1 cellular context compared by ENCODE assay signal in the genomic region with DNA sequence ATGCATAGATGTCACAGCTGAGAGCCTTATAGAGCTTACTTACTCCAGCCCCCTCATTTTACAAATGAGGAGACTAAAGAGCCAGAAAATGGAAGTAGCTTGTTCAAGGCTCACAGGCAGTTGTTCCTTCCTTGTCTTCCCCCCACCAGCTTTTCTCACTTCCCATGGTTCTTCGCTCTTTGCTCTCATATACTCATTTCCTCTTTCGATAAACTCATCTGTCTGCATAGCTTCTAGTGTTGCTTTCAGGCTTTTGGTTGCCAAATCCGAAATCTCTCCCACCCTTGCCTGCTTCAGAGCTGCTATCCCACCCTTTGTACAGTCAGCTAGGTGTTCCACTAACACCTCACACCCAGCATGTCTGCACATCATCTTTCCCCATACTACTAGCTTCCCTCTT.
A peak's percentile ranks its signal among the peaks of the same experiment; 100 is the strongest.
TF ChIP-seq lines count a peak whose summit lies in the region.

No MANE protein-coding gene starts in this region.

TF ChIP-seq in GM12878, 131 proteins besides CTCF, POLR2A, EP300 and RAD21:
- peak; percentile 88 for TF ChIP-seq SPI1 (IDR thresholded peaks at IDR 0.05; ENCODE audit: borderline replicate concordance, insufficient read depth, low read depth, low read length)
- TF ChIP-seq, protein P1, sequence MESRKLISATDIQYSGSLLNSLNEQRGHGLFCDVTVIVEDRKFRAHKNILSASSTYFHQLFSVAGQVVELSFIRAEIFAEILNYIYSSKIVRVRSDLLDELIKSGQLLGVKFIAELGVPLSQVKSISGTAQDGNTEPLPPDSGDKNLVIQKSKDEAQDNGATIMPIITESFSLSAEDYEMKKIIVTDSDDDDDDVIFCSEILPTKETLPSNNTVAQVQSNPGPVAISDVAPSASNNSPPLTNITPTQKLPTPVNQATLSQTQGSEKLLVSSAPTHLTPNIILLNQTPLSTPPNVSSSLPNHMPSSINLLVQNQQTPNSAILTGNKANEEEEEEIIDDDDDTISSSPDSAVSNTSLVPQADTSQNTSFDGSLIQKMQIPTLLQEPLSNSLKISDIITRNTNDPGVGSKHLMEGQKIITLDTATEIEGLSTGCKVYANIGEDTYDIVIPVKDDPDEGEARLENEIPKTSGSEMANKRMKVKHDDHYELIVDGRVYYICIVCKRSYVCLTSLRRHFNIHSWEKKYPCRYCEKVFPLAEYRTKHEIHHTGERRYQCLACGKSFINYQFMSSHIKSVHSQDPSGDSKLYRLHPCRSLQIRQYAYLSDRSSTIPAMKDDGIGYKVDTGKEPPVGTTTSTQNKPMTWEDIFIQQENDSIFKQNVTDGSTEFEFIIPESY (IDR thresholded peaks at IDR 0.05) = no peak
- TF ChIP-seq, protein P2, sequence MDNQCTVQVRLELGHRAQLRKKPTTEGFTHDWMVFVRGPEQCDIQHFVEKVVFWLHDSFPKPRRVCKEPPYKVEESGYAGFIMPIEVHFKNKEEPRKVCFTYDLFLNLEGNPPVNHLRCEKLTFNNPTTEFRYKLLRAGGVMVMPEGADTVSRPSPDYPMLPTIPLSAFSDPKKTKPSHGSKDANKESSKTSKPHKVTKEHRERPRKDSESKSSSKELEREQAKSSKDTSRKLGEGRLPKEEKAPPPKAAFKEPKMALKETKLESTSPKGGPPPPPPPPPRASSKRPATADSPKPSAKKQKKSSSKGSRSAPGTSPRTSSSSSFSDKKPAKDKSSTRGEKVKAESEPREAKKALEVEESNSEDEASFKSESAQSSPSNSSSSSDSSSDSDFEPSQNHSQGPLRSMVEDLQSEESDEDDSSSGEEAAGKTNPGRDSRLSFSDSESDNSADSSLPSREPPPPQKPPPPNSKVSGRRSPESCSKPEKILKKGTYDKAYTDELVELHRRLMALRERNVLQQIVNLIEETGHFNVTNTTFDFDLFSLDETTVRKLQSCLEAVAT (IDR thresholded peaks at IDR 0.05) = no peak
- 0 out of 2 replicates have a peak, but pooled peaks have one; percentile 12 for TF ChIP-seq DPF2 (IDR thresholded peaks at IDR 0.05)
- no peak for TF ChIP-seq LARP7 (IDR thresholded peaks at IDR 0.05)
- no peak for TF ChIP-seq MEF2A (IDR thresholded peaks at IDR 0.05; ENCODE audit: insufficient read depth, low read depth, low read length)
- TF ChIP-seq, protein P3, sequence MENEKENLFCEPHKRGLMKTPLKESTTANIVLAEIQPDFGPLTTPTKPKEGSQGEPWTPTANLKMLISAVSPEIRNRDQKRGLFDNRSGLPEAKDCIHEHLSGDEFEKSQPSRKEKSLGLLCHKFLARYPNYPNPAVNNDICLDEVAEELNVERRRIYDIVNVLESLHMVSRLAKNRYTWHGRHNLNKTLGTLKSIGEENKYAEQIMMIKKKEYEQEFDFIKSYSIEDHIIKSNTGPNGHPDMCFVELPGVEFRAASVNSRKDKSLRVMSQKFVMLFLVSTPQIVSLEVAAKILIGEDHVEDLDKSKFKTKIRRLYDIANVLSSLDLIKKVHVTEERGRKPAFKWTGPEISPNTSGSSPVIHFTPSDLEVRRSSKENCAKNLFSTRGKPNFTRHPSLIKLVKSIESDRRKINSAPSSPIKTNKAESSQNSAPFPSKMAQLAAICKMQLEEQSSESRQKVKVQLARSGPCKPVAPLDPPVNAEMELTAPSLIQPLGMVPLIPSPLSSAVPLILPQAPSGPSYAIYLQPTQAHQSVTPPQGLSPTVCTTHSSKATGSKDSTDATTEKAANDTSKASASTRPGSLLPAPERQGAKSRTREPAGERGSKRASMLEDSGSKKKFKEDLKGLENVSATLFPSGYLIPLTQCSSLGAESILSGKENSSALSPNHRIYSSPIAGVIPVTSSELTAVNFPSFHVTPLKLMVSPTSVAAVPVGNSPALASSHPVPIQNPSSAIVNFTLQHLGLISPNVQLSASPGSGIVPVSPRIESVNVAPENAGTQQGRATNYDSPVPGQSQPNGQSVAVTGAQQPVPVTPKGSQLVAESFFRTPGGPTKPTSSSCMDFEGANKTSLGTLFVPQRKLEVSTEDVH (IDR thresholded peaks at IDR 0.05; ENCODE audit: low read depth, partially characterized antibody) = no peak
- no peak for TF ChIP-seq BACH1 (IDR thresholded peaks at IDR 0.05; ENCODE audit: borderline replicate concordance)
- no peak for TF ChIP-seq STAT1 (conservative IDR thresholded peaks at IDR 0.05)
- TF ChIP-seq PAX8 (IDR thresholded peaks at IDR 0.05) = no peak
- TF ChIP-seq RCOR1 (conservative IDR thresholded peaks at IDR 0.05; ENCODE audit: low read depth, low read length) = no peak
- TF ChIP-seq ETV6 (conservative IDR thresholded peaks at IDR 0.05 in 1 of 2, IDR thresholded peaks at IDR 0.05 in 1 of 2; ENCODE audit: borderline replicate concordance in 1 of 2, low read depth in 1 of 2) = peak in 1 of 2 experiments; percentile 76; a peak in 2 of 4 replicates
- TF ChIP-seq MTA3 (IDR thresholded peaks at IDR 0.05; ENCODE audit: borderline replicate concordance, low read length) = no peak
- TF ChIP-seq GABPA (IDR thresholded peaks at IDR 0.05; ENCODE audit: low read depth) = 0 out of 2 replicates have a peak, but pooled peaks have one; percentile 29
- TF ChIP-seq IKZF2 (IDR thresholded peaks at IDR 0.05) = peak in 1 of 2 experiments; percentile 62; a peak in 2 of 4 replicates
- no peak for TF ChIP-seq SMC3 (IDR thresholded peaks at IDR 0.05; ENCODE audit: borderline replicate concordance, low read length)
- no peak for TF ChIP-seq RB1 (IDR thresholded peaks at IDR 0.05; ENCODE audit: borderline replicate concordance)
- TF ChIP-seq, protein P4, sequence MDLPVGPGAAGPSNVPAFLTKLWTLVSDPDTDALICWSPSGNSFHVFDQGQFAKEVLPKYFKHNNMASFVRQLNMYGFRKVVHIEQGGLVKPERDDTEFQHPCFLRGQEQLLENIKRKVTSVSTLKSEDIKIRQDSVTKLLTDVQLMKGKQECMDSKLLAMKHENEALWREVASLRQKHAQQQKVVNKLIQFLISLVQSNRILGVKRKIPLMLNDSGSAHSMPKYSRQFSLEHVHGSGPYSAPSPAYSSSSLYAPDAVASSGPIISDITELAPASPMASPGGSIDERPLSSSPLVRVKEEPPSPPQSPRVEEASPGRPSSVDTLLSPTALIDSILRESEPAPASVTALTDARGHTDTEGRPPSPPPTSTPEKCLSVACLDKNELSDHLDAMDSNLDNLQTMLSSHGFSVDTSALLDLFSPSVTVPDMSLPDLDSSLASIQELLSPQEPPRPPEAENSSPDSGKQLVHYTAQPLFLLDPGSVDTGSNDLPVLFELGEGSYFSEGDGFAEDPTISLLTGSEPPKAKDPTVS (IDR thresholded peaks at IDR 0.05; ENCODE audit: low read depth, low read length) = no peak
- TF ChIP-seq IKZF1 (conservative IDR thresholded peaks at IDR 0.05) = peak; percentile 55; the same call in 1 of the 2 replicates
- TF ChIP-seq PAX5 (IDR thresholded peaks at IDR 0.05; ENCODE audit: borderline replicate concordance, low read depth, low read length) = no peak
- TF ChIP-seq SMARCA5 (IDR thresholded peaks at IDR 0.05) = no peak
- TF ChIP-seq IRF4 (IDR thresholded peaks at IDR 0.05; ENCODE audit: low read depth, low read length) = 0 out of 2 replicates have a peak, but pooled peaks have one; percentile 34
- TF ChIP-seq NFIC (IDR thresholded peaks at IDR 0.05; ENCODE audit: low read depth, low read length) = no peak
- TF ChIP-seq ZZZ3 (IDR thresholded peaks at IDR 0.05; ENCODE audit: control insufficient read depth, insufficient read length, low read depth) = no peak
- TF ChIP-seq SIN3A (IDR thresholded peaks at IDR 0.05; ENCODE audit: low read depth, low read length) = no peak
- TF ChIP-seq NR2C1 (IDR thresholded peaks at IDR 0.05) = no peak
- TF ChIP-seq ATF7 (IDR thresholded peaks at IDR 0.05; ENCODE audit: low read depth) = 0 out of 2 replicates have a peak, but pooled peaks have one; percentile 14
- TF ChIP-seq YY1 (IDR thresholded peaks at IDR 0.05; ENCODE audit: low read depth, low read length) = peak; percentile 72
- TF ChIP-seq, protein P5, sequence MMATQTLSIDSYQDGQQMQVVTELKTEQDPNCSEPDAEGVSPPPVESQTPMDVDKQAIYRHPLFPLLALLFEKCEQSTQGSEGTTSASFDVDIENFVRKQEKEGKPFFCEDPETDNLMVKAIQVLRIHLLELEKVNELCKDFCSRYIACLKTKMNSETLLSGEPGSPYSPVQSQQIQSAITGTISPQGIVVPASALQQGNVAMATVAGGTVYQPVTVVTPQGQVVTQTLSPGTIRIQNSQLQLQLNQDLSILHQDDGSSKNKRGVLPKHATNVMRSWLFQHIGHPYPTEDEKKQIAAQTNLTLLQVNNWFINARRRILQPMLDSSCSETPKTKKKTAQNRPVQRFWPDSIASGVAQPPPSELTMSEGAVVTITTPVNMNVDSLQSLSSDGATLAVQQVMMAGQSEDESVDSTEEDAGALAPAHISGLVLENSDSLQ (IDR thresholded peaks at IDR 0.05) = no peak
- peak; percentile 50; the same call in 1 of the 2 replicates for TF ChIP-seq POLR2AphosphoS5 (IDR thresholded peaks at IDR 0.05; ENCODE audit: low read length)
- no peak for TF ChIP-seq CHD1 (IDR thresholded peaks at IDR 0.05; ENCODE audit: low read depth, low read length)
- no peak for TF ChIP-seq MYB (IDR thresholded peaks at IDR 0.05; ENCODE audit: borderline replicate concordance, low read depth, low read length)
